ENCODE assay signal across 8 cellular contexts in genomic region chr7:158818325-158819213, GRCh38. TPM values are rescaled to one million over a fixed set of nuclear protein-coding genes. Genes with fewer than 3 reads are reported as not detected.
DNase-seq lines count a peak whose midpoint lies in the region; ATAC-seq and TF ChIP-seq lines count a peak whose summit lies in the region.

No MANE protein-coding gene starts in this region.

- H3K27ac Mint-ChIP-seq in activated T-cell treated with anti-CD3 and anti-CD28 coated beads, Interleukin-2, amount 50 U/mL, for 72 hours = peak overlapping the region; percentile 98
- H3K27ac Mint-ChIP-seq in nephron progenitor cell = peak overlapping the region; percentile 98

- peaks cover 0 to 6% of the 10 kb centered on the region in 2 donors for H3K36me3 Mint-ChIP-seq in activated T-cell treated with anti-CD3 and anti-CD28 coated beads, Interleukin-2, amount 50 U/mL, for 72 hours (ENCODE audit: insufficient read depth in 2 of 2)
- H3K36me3 Mint-ChIP-seq in nephron progenitor cell (ENCODE audit: low read depth) = peaks cover 25% of the 10 kb centered on the region

- no peak for TF ChIP-seq CTCF in AG04449 (IDR thresholded peaks at IDR 0.05; ENCODE audit: insufficient read depth, low read length, missing control alignments)
- TF ChIP-seq CTCF in OCI-LY3 (IDR thresholded peaks at IDR 0.05; ENCODE audit: low read depth, low read length) = no peak
- TF ChIP-seq CTCF in fibroblast of lung (conservative IDR thresholded peaks at IDR 0.05 in 1 of 2, IDR thresholded peaks at IDR 0.05 in 1 of 2; ENCODE audit: low read depth in 1 of 2, low read length in 2 of 2) = peak in 1 of 2 donors; percentile 11
- TF ChIP-seq CTCF in nephron progenitor cell (IDR thresholded peaks at IDR 0.05) = no peak

- H3K27me3 ChIP-seq in OCI-LY3 (ENCODE audit: low read depth, low read length) = no peaks in the 10 kb centered on the region
- H3K27me3 ChIP-seq in fibroblast of lung (ENCODE audit: control insufficient read depth, insufficient read depth, low read length) = no peaks in the 10 kb centered on the region

- H3K4me3 ChIP-seq in AG04449 (ENCODE audit: low read depth, low read length) (peak overlapping the region; percentile 53), OCI-LY3 (ENCODE audit: low read length) (no peak overlapping the region), fibroblast of lung (replicated peaks in 1 of 4; ENCODE audit: control extremely low read depth in 1 of 4, insufficient read depth in 1 of 4, low read depth in 3 of 4, low read length in 4 of 4) (peak overlapping the region; percentile 19 to 50 (median 36))

- no peaks in the 10 kb centered on the region for H3K9me3 Mint-ChIP-seq in activated T-cell treated with anti-CD3 and anti-CD28 coated beads, Interleukin-2, amount 50 U/mL, for 72 hours
- H3K9me3 Mint-ChIP-seq in nephron progenitor cell = peaks cover 23% of the 10 kb centered on the region

- H3K27ac ChIP-seq in OCI-LY3 (ENCODE audit: low read length) (no peak overlapping the region), fibroblast of lung (ENCODE audit: insufficient read depth, low read length) (peak overlapping the region; percentile 98)

- H3K9ac ChIP-seq in OCI-LY3 (ENCODE audit: low read length) (no peak overlapping the region), fibroblast of lung (ENCODE audit: insufficient read depth, low read length) (peak overlapping the region; percentile 72)

- H2AFZ ChIP-seq in OCI-LY3 (ENCODE audit: low read depth, low read length) = no peak overlapping the region
- no peak overlapping the region for H2AFZ ChIP-seq in fibroblast of lung (ENCODE audit: low read length)

- peaks cover 64% of the 10 kb centered on the region for H3K79me2 ChIP-seq in OCI-LY3 (ENCODE audit: low read length)
- peaks cover 72% of the 10 kb centered on the region for H3K79me2 ChIP-seq in fibroblast of lung (ENCODE audit: control insufficient read depth, insufficient read depth, low read length)

- DNase-seq in AG04449 (ENCODE audit: low read depth, low spot score) (peak; percentile 83), fibroblast of lung (ENCODE audit: low read depth in 2 of 2) (peak; percentile 97 to 98), nephron progenitor cell (peak; percentile 64), stromal cell of bone marrow (ENCODE audit: low read depth) (peak; percentile 99)
- peak; percentile 74 to 78 for DNase-seq in activated T-cell treated with anti-CD3 and anti-CD28 coated beads, Interleukin-2, amount 50 U/mL, for 72 hours

- H3K36me3 ChIP-seq in OCI-LY3 (replicated peaks; ENCODE audit: low read depth, low read length) (no peaks in the 10 kb centered on the region), fibroblast of lung (ENCODE audit: control insufficient read depth, insufficient read depth, low read length) (no peaks in the 10 kb centered on the region)

- H3K4me1 ChIP-seq in OCI-LY3 (ENCODE audit: low read length) (peaks cover 31% of the 10 kb centered on the region), fibroblast of lung (ENCODE audit: control insufficient read depth, extremely low read depth, insufficient read depth, low read length) (peaks cover 23% of the 10 kb centered on the region)

- ATAC-seq in GM18861 (IDR thresholded peaks at IDR 0.05; ENCODE audit: unreplicated experiment) (peak; percentile 83), HG03060 (IDR thresholded peaks at IDR 0.05; ENCODE audit: low read depth, unreplicated experiment) (peak; percentile 46)
- peak; percentile 86 to 88 for ATAC-seq in activated T-cell treated with anti-CD3 and anti-CD28 coated beads, Interleukin-2, amount 50 U/mL, for 72 hours (replicated peaks in 1 of 2)

- H3K4me2 ChIP-seq in OCI-LY3 (ENCODE audit: low read length) (peak overlapping the region; percentile 15; the same call in 1 of the 2 replicates), fibroblast of lung (ENCODE audit: extremely low read depth, insufficient read depth, low read length) (peak overlapping the region; percentile 71)

- no peaks in the 10 kb centered on the region for H3K27me3 Mint-ChIP-seq in activated T-cell treated with anti-CD3 and anti-CD28 coated beads, Interleukin-2, amount 50 U/mL, for 72 hours (ENCODE audit: low read depth)
- no peaks in the 10 kb centered on the region for H3K27me3 Mint-ChIP-seq in nephron progenitor cell (ENCODE audit: low read depth, poor library complexity)

- H3K4me3 Mint-ChIP-seq in activated T-cell treated with anti-CD3 and anti-CD28 coated beads, Interleukin-2, amount 50 U/mL, for 72 hours = peak overlapping the region; percentile 90 to 94
- peak overlapping the region; percentile 54 for H3K4me3 Mint-ChIP-seq in nephron progenitor cell

- CTCF ChIA-PET in AG04449 (lab: Yijun Ruan, JAX) = interaction anchor here (0.8 to 1.1 kb wide), 2 partner anchors 24 to 122 kb away, joined by 3 read pairs; no protein-coding TSS in a partner anchor

- H3K9me3 ChIP-seq in OCI-LY3 (ENCODE audit: insufficient read depth, low read length) = no peaks in the 10 kb centered on the region
- no peaks in the 10 kb centered on the region for H3K9me3 ChIP-seq in fibroblast of lung (ENCODE audit: control insufficient read depth, insufficient read depth, low read depth, low read length)

- H4K20me1 ChIP-seq in OCI-LY3 (ENCODE audit: insufficient read depth, low read length) (peaks cover 17% of the 10 kb centered on the region; the same call in 1 of the 2 replicates), fibroblast of lung (ENCODE audit: control insufficient read depth, extremely low read depth, insufficient read depth, low read length) (no peaks in the 10 kb centered on the region)

- POLR2A ChIA-PET in AG04449 (lab: Yijun Ruan, JAX) = interaction anchor here (0.6 to 1.3 kb wide), 4 partner anchors 11 to 79 kb away, joined by 4 to 8 read pairs (median 6); partner anchors contain the start of gene ESYT2

- peaks cover 90% of the 10 kb centered on the region for H3K4me1 Mint-ChIP-seq in activated T-cell treated with anti-CD3 and anti-CD28 coated beads, Interleukin-2, amount 50 U/mL, for 72 hours (ENCODE audit: low read depth)
- H3K4me1 Mint-ChIP-seq in nephron progenitor cell = peaks cover 74% of the 10 kb centered on the region

RNA-seq across cellular contexts. Expression of gene ESYT2, which starts 10.7 kb away (rescaled TPM):
- total RNA-seq in activated T-cell treated with anti-CD3 and anti-CD28 coated beads, Interleukin-2, amount 50 U/mL, for 72 hours = 10 to 100 TPM; 68.6 to 68.8 TPM
- total RNA-seq in fibroblast of lung = 83.0 and 93.0 TPM in 2 replicates
- polyA plus RNA-seq in fibroblast of lung = 42.7 and 66.0 TPM in 2 replicates
- 35.8 and 50.3 TPM in 2 replicates for polyA plus RNA-seq in fibroblast of lung (2012)
- polyA minus RNA-seq in fibroblast of lung (ENCODE audit: low replicate concordance) = 27.9 and 68.7 TPM in 2 replicates

RNA-seq across cellular contexts. Expression of gene DYNC2I1, which starts 37.8 kb away (rescaled TPM):
- total RNA-seq in activated T-cell treated with anti-CD3 and anti-CD28 coated beads, Interleukin-2, amount 50 U/mL, for 72 hours = 10 to 100 TPM; 14.2 to 14.9 TPM
- 4.9 and 8.3 TPM in 2 replicates for total RNA-seq in fibroblast of lung
- polyA plus RNA-seq in fibroblast of lung = 5.1 and 8.5 TPM in 2 replicates
- 7.9 and 10.4 TPM in 2 replicates for polyA plus RNA-seq in fibroblast of lung (2012)
- polyA minus RNA-seq in fibroblast of lung (ENCODE audit: low replicate concordance) = 1.8 and 7.1 TPM in 2 replicates
